ENCODE assay signal across 25 cellular contexts in genomic region chr10:24731942-24732341, GRCh38. TPM values are rescaled to one million over a fixed set of nuclear protein-coding genes. Genes with fewer than 3 reads are reported as not detected.
DNase-seq lines count a peak whose midpoint lies in the region; ATAC-seq and TF ChIP-seq lines count a peak whose summit lies in the region.
"Had no signal": no experiment of that assay in that cellular context is flagged by ENCODE, and none has a peak within 500 bp of the region (broad histone marks: within the 10 kb centered on the region; RNA-seq: fewer than 3 reads in every experiment).

No MANE protein-coding gene starts in this region.

- no peak for TF ChIP-seq CTCF in HEK293 (tag by site-specific recombination; IDR thresholded peaks at IDR 0.05)
- no peak for TF ChIP-seq CTCF in RWPE1 (conservative IDR thresholded peaks at IDR 0.05; ENCODE audit: low read depth)
- TF ChIP-seq CTCF in mucosa of descending colon (IDR thresholded peaks at IDR 0.05): no peak

- DNase-seq in RWPE1 (ENCODE audit: low spot score) (peak; percentile 74), epithelial cell of prostate (ENCODE audit: low read depth, low spot score) (peak; percentile 66), mucosa of descending colon (no peak), Right ventricle myocardium inferior (ENCODE audit: missing footprints) (no peak), NCI-H1092 (lab: John Stamatoyannopoulos, UW) (no peak)
- no peak for DNase-seq in effector CD4-positive, alpha-beta T cell
- DNase-seq: AML-193; C1 segment of cervical spinal cord; CD4-positive, alpha-beta memory T cell; COR-L47; Karpas-422; MV-4-11; NCI-H2029; NCI-H2227 treated with DMSO at 0.1 percent for 48 hours; NCI-H526 treated with DMSO at 0.1 percent for 48 hours; Peyer's patch; SJCRH30 had no signal

- POLR2A ChIA-PET in HEK293 (lab: Yijun Ruan, JAX) (no interaction called here), RWPE1 (lab: Yijun Ruan, JAX; ENCODE audit: low non-redundant PET) (no interaction called here)

- CTCF ChIA-PET in HEK293 (lab: Yijun Ruan, JAX): no interaction called here
- CTCF ChIA-PET in RWPE1 (lab: Yijun Ruan, JAX): no interaction called here

- H3K4me3 ChIP-seq in HEK293 (ENCODE audit: low read depth, low read length) (no peak overlapping the region), mucosa of descending colon (no peak overlapping the region)
- H3K4me3 ChIP-seq: A549, GM23338, HAP-1, Peyer's patch, SJCRH30 had no signal

- no peaks in the 10 kb centered on the region for H3K9me3 ChIP-seq in HEK293 (ENCODE audit: control insufficient read depth, insufficient read depth, low read depth, low read length)
- H3K9me3 ChIP-seq in mucosa of descending colon: no peaks in the 10 kb centered on the region
- H3K9me3 ChIP-seq: A549, HAP-1, Peyer's patch, SJCRH30 had no signal

- H3K4me1 ChIP-seq in HEK293 (ENCODE audit: control insufficient read depth, insufficient read depth, low read length) (peaks cover 8% of the 10 kb centered on the region), mucosa of descending colon (ENCODE audit: low read depth) (no peaks in the 10 kb centered on the region)
- H3K4me1 ChIP-seq: HAP-1, Peyer's patch, SJCRH30 had no signal

- intact Hi-C loops in mucosa of descending colon (cut with DNase I, micrococcal nuclease): no loop called here
- intact Hi-C loops in Right ventricle myocardium inferior (cut with DNase I): no loop called here

- no peak overlapping the region for H3K27ac ChIP-seq in HEK293 (ENCODE audit: extremely low read depth, low read depth, low read length)
- H3K27ac ChIP-seq in RWPE1: no peak overlapping the region
- H3K27ac ChIP-seq in epithelial cell of prostate: peak overlapping the region; percentile 68
- H3K27ac ChIP-seq: A549, HL-60, Peyer's patch, SJCRH30 had no signal

- ATAC-seq in mucosa of descending colon (peak; percentile 93), Right ventricle myocardium inferior (no peak), GM18517 (IDR thresholded peaks at IDR 0.05; ENCODE audit: unreplicated experiment) (no peak)
- ATAC-seq: A549, GM23338, HepG2, SK-N-SH treated with all-trans-retinoic acid at 6 μM for 48 hours had no signal

- H3K36me3 ChIP-seq in HEK293 (ENCODE audit: control insufficient read depth in 2 of 2, insufficient read depth in 1 of 2, low read length in 2 of 2): no peaks in the 10 kb centered on the region
- H3K36me3 ChIP-seq in mucosa of descending colon (ENCODE audit: low read depth): no peaks in the 10 kb centered on the region
- H3K36me3 ChIP-seq: HAP-1, Peyer's patch, SJCRH30 had no signal

TF ChIP-seq in HEK293, 187 proteins besides CTCF, POLR2A, EP300 and RAD21:
- TF ChIP-seq ZBTB11 (tag by site-specific recombination; conservative IDR thresholded peaks at IDR 0.05; ENCODE audit: low read depth) (peak; percentile 28; the same call in 1 of the 2 replicates), ZNF548 (tag by site-specific recombination; IDR thresholded peaks at IDR 0.05) (no peak)
TF ChIP-seq in HEK293: peak in this region for 1.

RNA-seq across cellular contexts. Expression of gene ARHGAP21, which starts 8.3 kb away (rescaled TPM):
- total RNA-seq in mucosa of descending colon (100 to 1,000 TPM in 2 of 3 donors, 10 to 100 TPM in 1; 91.3 to 127 (median 109) TPM), Right ventricle myocardium inferior (48.4 TPM)

Comparison
In these comparisons a context has a peak if more than half of its experiments do, and no peak if none do; other contexts are left out.
1. DNase-seq: peak in RWPE1 (single experiment) and epithelial cell of prostate (single experiment); none in mucosa of descending colon (0 of 3), Right ventricle myocardium inferior (single experiment), NCI-H1092 (single experiment) and effector CD4-positive, alpha-beta T cell (single experiment).